In genomic region chr5:135013947-135014570, GRCh38 we compare ENCODE assay signal across 1 cellular context.
TF ChIP-seq lines count a peak whose summit lies in the region.

No MANE protein-coding gene starts in this region.

TF ChIP-seq in liver, 16 proteins besides CTCF, POLR2A, EP300 and RAD21 (continued from another document):
- TF ChIP-seq REST (IDR thresholded peaks at IDR 0.05) = no peak
- TF ChIP-seq SP1 (IDR thresholded peaks at IDR 0.05) = peak; percentile 25
